ENCODE assay signal across 25 cellular contexts in the genomic region with DNA sequence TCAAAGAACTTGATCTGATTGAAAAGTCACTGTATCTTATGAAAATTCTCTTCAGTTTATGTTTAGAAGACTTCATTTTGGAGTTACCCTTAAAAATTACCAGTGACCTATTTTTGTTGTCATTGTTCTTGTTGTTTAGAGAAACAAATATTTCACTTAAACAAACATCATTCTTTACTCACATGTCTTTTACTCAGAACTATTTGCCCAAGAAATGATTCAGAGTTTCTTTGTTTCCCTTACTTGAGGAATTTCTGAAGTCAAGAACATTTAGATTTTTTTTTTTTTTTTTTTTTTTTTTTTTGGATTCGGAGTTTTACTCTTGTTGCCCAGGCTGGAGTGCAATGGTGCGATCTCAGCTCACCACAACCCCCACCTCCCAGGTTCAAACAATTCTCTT.
DNase-seq lines count a peak whose midpoint lies in the region; ATAC-seq, FAIRE-seq and TF ChIP-seq lines count a peak whose summit lies in the region.
"Had no signal": no experiment of that assay in that cellular context is flagged by ENCODE, and none has a peak within 500 bp of the region (broad histone marks: within the 10 kb centered on the region; RNA-seq: fewer than 3 reads in every experiment).

No MANE protein-coding gene starts in this region.

- POLR2A ChIA-PET in HEK293 (lab: Yijun Ruan, JAX): no interaction called here

- no peak overlapping the region for H3K4me3 ChIP-seq in HEK293 (ENCODE audit: low read depth, low read length)
- no peak overlapping the region for H3K4me3 ChIP-seq in bronchial epithelial cell (ENCODE audit: low read depth, low read length)
- H3K4me3 ChIP-seq: PC-9 had no signal

- TF ChIP-seq CTCF in HEK293 (tag by site-specific recombination; IDR thresholded peaks at IDR 0.05) (no peak), bronchial epithelial cell (IDR thresholded peaks at IDR 0.05; ENCODE audit: insufficient read depth, low read length, severe bottlenecking) (no peak)

- no peak for FAIRE-seq in bronchial epithelial cell (lab: Jason Lieb, UNC)
- FAIRE-seq: D721Med, H54 had no signal

- no peaks in the 10 kb centered on the region for H3K27me3 ChIP-seq in bronchial epithelial cell (ENCODE audit: control insufficient read depth, insufficient read depth, low read length)

- CTCF ChIA-PET in HEK293 (lab: Yijun Ruan, JAX): no interaction called here

- H3K27ac ChIP-seq in HEK293 (ENCODE audit: extremely low read depth, low read depth, low read length): no peak overlapping the region
- H3K27ac ChIP-seq: HL-60, KMS-11, PC-9 had no signal

- no peaks in the 10 kb centered on the region for H3K4me1 ChIP-seq in HEK293 (ENCODE audit: control insufficient read depth, insufficient read depth, low read length)

- no peaks in the 10 kb centered on the region for H3K36me3 ChIP-seq in HEK293 (ENCODE audit: control insufficient read depth in 2 of 2, insufficient read depth in 1 of 2, low read length in 2 of 2)
- H3K36me3 ChIP-seq in bronchial epithelial cell (ENCODE audit: control insufficient read depth, insufficient read depth, low read length): no peaks in the 10 kb centered on the region

- ATAC-seq in GM19324 (IDR thresholded peaks at IDR 0.05; ENCODE audit: low FRiP score, unreplicated experiment) (no peak), GM21717 (IDR thresholded peaks at IDR 0.05; ENCODE audit: unreplicated experiment) (no peak)

- peak; percentile 80 for DNase-seq in bronchial epithelial cell (ENCODE audit: low read depth)
- peak; percentile 16 for DNase-seq in fibroblast of gingiva (ENCODE audit: low read depth)
- DNase-seq in kidney tubule cell (ENCODE audit: low spot score): peak; percentile 25
- no peak for DNase-seq in putamen (ENCODE audit: low spot score)
- no peak for DNase-seq in stimulated activated CD4-positive, alpha-beta T cell treated with anti-CD3 and anti-CD28 coated beads, Interleukin-2, amount 100 ng/mL, for 24 hours
- DNase-seq: 8988T; CD4-positive, CD25-positive, alpha-beta regulatory T cell; NCI-H1048; NCI-H1417; NCI-H1694; NCI-H2029 treated with DMSO at 0.1 percent for 48 hours; NCI-H446 treated with DMSO at 0.1 percent for 48 hours; NCI-H526; NCI-H82; NK-92 treated with Interleukin-12 subunit alpha and Interleukin-12 subunit beta, amount 100 ng/mL, for 24 hours; Right ventricle myocardium superior; RPMI8226 had no signal

- no peaks in the 10 kb centered on the region for H3K9me3 ChIP-seq in HEK293 (ENCODE audit: control insufficient read depth, insufficient read depth, low read depth, low read length)

TF ChIP-seq in HEK293, 187 proteins besides CTCF, POLR2A, EP300 and RAD21:
- TF ChIP-seq ZNF501 (tag by site-specific recombination; IDR thresholded peaks at IDR 0.05) (no peak), GLI2 (tag by site-specific recombination; IDR thresholded peaks at IDR 0.05; ENCODE audit: borderline replicate concordance, low read depth) (no peak), ZNF426 (tag by site-specific recombination; IDR thresholded peaks at IDR 0.05) (no peak), OVOL3 (tag by site-specific recombination; IDR thresholded peaks at IDR 0.05) (no peak)
- TF ChIP-seq, protein P1, sequence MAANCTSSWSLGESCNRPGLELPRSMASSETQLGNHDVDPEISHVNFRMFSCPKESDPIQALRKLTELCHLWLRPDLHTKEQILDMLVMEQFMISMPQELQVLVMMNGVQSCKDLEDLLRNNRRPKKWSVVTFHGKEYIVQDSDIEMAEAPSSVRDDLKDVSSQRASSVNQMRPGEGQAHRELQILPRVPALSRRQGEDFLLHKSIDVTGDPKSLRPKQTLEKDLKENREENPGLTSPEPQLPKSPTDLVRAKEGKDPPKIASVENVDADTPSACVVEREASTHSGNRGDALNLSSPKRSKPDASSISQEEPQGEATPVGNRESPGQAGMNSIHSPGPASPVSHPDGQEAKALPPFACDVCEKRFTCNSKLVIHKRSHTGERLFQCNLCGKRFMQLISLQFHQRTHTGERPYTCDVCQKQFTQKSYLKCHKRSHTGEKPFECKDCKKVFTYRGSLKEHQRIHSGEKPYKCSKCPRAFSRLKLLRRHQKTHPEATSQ (tag by site-specific recombination; IDR thresholded peaks at IDR 0.05): no peak
- TF ChIP-seq, protein P2, sequence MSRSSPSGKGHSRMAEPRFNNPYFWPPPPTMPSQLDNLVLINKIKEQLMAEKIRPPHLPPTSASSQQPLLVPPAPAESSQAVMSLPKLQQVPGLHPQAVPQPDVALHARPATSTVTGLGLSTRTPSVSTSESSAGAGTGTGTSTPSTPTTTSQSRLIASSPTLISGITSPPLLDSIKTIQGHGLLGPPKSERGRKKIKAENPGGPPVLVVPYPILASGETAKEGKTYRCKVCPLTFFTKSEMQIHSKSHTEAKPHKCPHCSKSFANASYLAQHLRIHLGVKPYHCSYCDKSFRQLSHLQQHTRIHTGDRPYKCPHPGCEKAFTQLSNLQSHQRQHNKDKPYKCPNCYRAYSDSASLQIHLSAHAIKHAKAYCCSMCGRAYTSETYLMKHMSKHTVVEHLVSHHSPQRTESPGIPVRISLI (tag by site-specific recombination; IDR thresholded peaks at IDR 0.05): 0 out of 2 replicates have a peak, but pooled peaks have one; percentile 48

Comparison
In these comparisons a context has a peak if more than half of its experiments do, and no peak if none do; other contexts are left out.
1. DNase-seq: peak in bronchial epithelial cell (single experiment), fibroblast of gingiva (single experiment) and kidney tubule cell (single experiment); none in putamen (single experiment) and stimulated activated CD4-positive, alpha-beta T cell treated with anti-CD3 and anti-CD28 coated beads, Interleukin-2, amount 100 ng/mL, for 24 hours (0 of 2).